ENCODE assay signal across 8 cellular contexts in genomic region chr11:65611028-65611757, GRCh38. TPM values are rescaled to one million over a fixed set of nuclear protein-coding genes. Genes with fewer than 3 reads are reported as not detected.
A peak's percentile ranks its signal among the peaks of the same experiment; 100 is the strongest.
DNase-seq lines count a peak whose midpoint lies in the region; ATAC-seq, FAIRE-seq and TF ChIP-seq lines count a peak whose summit lies in the region.

No MANE protein-coding gene starts in this region.

- intact Hi-C loops in Panc1 (cut with micrococcal nuclease; ENCODE audit: unreplicated experiment) (no loop called here), endothelial cell of umbilical vein (cut with micrococcal nuclease) (loop anchor here (1.0 kb wide), 2 partner anchors 11 to 39 kb away; partner anchors contain the start of gene FAM89B)

- H3K4me1 ChIP-seq in BLaER1 treated with 17β-estradiol and CSF1 and Interleukin-3, amounts not matched to agents 10 nM and 100 nM = peaks cover 38 to 63% (median 45%) of the 10 kb centered on the region in 10 experiments
- H3K4me1 ChIP-seq in Panc1 (ENCODE audit: control insufficient read depth, insufficient read depth, low read length) = peaks cover 33% of the 10 kb centered on the region
- peaks cover 57% of the 10 kb centered on the region for H3K4me1 ChIP-seq in endothelial cell of umbilical vein (ENCODE audit: control insufficient read depth, extremely low read depth, insufficient read depth, low read length)

- H3K27ac Mint-ChIP-seq in nephron progenitor cell = no peak overlapping the region

- peaks cover 39 to 67% (median 59%) of the 10 kb centered on the region in 11 experiments for H3K36me3 ChIP-seq in BLaER1 treated with 17β-estradiol and CSF1 and Interleukin-3, amounts not matched to agents 10 nM and 100 nM
- peaks cover 4% of the 10 kb centered on the region; the same call in 1 of the 2 replicates for H3K36me3 ChIP-seq in Panc1 (ENCODE audit: control insufficient read depth, insufficient read depth, low read length)
- H3K36me3 ChIP-seq in endothelial cell of umbilical vein (ENCODE audit: control insufficient read depth in 2 of 2, extremely low read depth in 1 of 2, insufficient read depth in 2 of 2, low read length in 2 of 2) = peaks cover 4 to 25% of the 10 kb centered on the region in 2 experiments

- TF ChIP-seq CTCF in Panc1 (IDR thresholded peaks at IDR 0.05) (no peak), endothelial cell of umbilical vein (IDR thresholded peaks at IDR 0.05; ENCODE audit: extremely low read depth in 1 of 2, insufficient read depth in 1 of 2, low read depth in 1 of 2, low read length in 2 of 2) (no peak), nephron progenitor cell (IDR thresholded peaks at IDR 0.05) (no peak)

- H3K4me3 Mint-ChIP-seq in nephron progenitor cell = peak overlapping the region; percentile 32

- H2AFZ ChIP-seq in endothelial cell of umbilical vein (ENCODE audit: low read depth, low read length) = no peak overlapping the region

- peak overlapping the region; percentile 63 to 93 (median 88) for H3K27ac ChIP-seq in BLaER1 treated with 17β-estradiol and CSF1 and Interleukin-3, amounts not matched to agents 10 nM and 100 nM
- H3K27ac ChIP-seq in Panc1 (ENCODE audit: low read length) (peak overlapping the region; percentile 92; the same call in 1 of the 2 replicates), endothelial cell of umbilical vein (ENCODE audit: insufficient read depth, low read depth, low read length) (peak overlapping the region; percentile 85)

- in situ Hi-C loops in Panc1 (cut with HindIII; ENCODE audit: low pct_unique_long_range_greater_than_20kb, low sequenced_read_pairs) = no loop called here

- H3K4me3 ChIP-seq in BLaER1 treated with 17β-estradiol and CSF1 and Interleukin-3, amounts not matched to agents 10 nM and 100 nM = peak overlapping the region; percentile 81 to 98 (median 95)
- H3K4me3 ChIP-seq in Panc1 (ENCODE audit: low read depth in 2 of 2, low read length in 2 of 2) = peak overlapping the region; percentile 60 to 95
- peak overlapping the region; percentile 44 to 81 (median 81) for H3K4me3 ChIP-seq in endothelial cell of umbilical vein (replicated peaks in 1 of 3; ENCODE audit: insufficient read depth in 1 of 3, low read depth in 1 of 3, low read length in 3 of 3)

- H3K27me3 Mint-ChIP-seq in nephron progenitor cell (ENCODE audit: low read depth, poor library complexity) = peaks cover 9% of the 10 kb centered on the region

- CTCF ChIA-PET in Panc1 (lab: Charles Lee) = interaction anchor here (0.6 kb wide), 1 partner anchor 1226 kb away, joined by 3 read pairs; no protein-coding TSS in a partner anchor
- CTCF ChIA-PET in endothelial cell of umbilical vein (lab: Charles Lee) = interaction anchor here (0.7 to 6.2 kb wide), 5 partner anchors 8 to 70 kb away, joined by 3 to 54 read pairs (median 5); partner anchors contain the start of gene KCNK7

- dilution Hi-C loops in endothelial cell of umbilical vein (cut with MboI; ENCODE audit: extremely low pct_ligation_motif_present, low sequenced_read_pairs) = no loop called here

- no peak for TF ChIP-seq POLR2A in endothelial cell of umbilical vein (IDR thresholded peaks at IDR 0.05; ENCODE audit: low read depth, low read length)

- peaks cover 64% of the 10 kb centered on the region for H3K79me2 ChIP-seq in endothelial cell of umbilical vein (ENCODE audit: control insufficient read depth, insufficient read depth, low read length)

- no peaks in the 10 kb centered on the region for H3K9me3 Mint-ChIP-seq in nephron progenitor cell

- H3K4me1 Mint-ChIP-seq in nephron progenitor cell = peaks cover 50% of the 10 kb centered on the region

- no peaks in the 10 kb centered on the region for H3K27me3 ChIP-seq in BLaER1 treated with 17β-estradiol and CSF1 and Interleukin-3, amounts not matched to agents 10 nM and 100 nM
- H3K27me3 ChIP-seq in Panc1 (ENCODE audit: control insufficient read depth, insufficient read depth, low read length) (no peaks in the 10 kb centered on the region), endothelial cell of umbilical vein (ENCODE audit: control insufficient read depth in 2 of 2, insufficient read depth in 2 of 2, low read length in 2 of 2) (no peaks in the 10 kb centered on the region)

- peaks cover 54 to 80% (median 75%) of the 10 kb centered on the region in 11 experiments for H4K20me1 ChIP-seq in BLaER1 treated with 17β-estradiol and CSF1 and Interleukin-3, amounts not matched to agents 10 nM and 100 nM
- H4K20me1 ChIP-seq in endothelial cell of umbilical vein (replicated peaks; ENCODE audit: control insufficient read depth, extremely low read depth, insufficient read depth, low read length) = no peaks in the 10 kb centered on the region

- ATAC-seq in Panc1 = no peak
- no peak for ATAC-seq in left lobe of liver

- H3K9me1 ChIP-seq in endothelial cell of umbilical vein (replicated peaks; ENCODE audit: control insufficient read depth, extremely low read depth, insufficient read depth, low read length) = no peaks in the 10 kb centered on the region

- FAIRE-seq in endothelial cell of umbilical vein (lab: Jason Lieb, UNC) = peak; percentile 99

- H3K9me3 ChIP-seq in BLaER1 treated with 17β-estradiol and CSF1 and Interleukin-3, amounts not matched to agents 10 nM and 100 nM (replicated peaks in 1 of 11) = no peaks in the 10 kb centered on the region
- H3K9me3 ChIP-seq in Panc1 (ENCODE audit: control insufficient read depth, insufficient read depth, low read depth, low read length) (no peaks in the 10 kb centered on the region), endothelial cell of umbilical vein (replicated peaks; ENCODE audit: control insufficient read depth, insufficient read depth, low read length) (no peaks in the 10 kb centered on the region)

- H3K9ac ChIP-seq in BLaER1 treated with 17β-estradiol and CSF1 and Interleukin-3, amounts not matched to agents 10 nM and 100 nM = peak overlapping the region; percentile 89 to 95 (median 92)
- H3K9ac ChIP-seq in endothelial cell of umbilical vein (replicated peaks; ENCODE audit: extremely low read depth, insufficient read depth, low read length) = peak overlapping the region; percentile 69

- BruUV-seq in Panc1 (replicated peaks; lab: Mats Ljungman, UMichigan) (no TSS peak), endothelial cell of umbilical vein (replicated peaks; lab: Mats Ljungman, UMichigan) (no TSS peak)

- peaks cover 30% of the 10 kb centered on the region for H3K36me3 Mint-ChIP-seq in nephron progenitor cell (ENCODE audit: low read depth)

- peak overlapping the region; percentile 97 to 100 (median 100) for H3K4me2 ChIP-seq in BLaER1 treated with 17β-estradiol and CSF1 and Interleukin-3, amounts not matched to agents 10 nM and 100 nM
- peak overlapping the region; percentile 88 for H3K4me2 ChIP-seq in endothelial cell of umbilical vein (ENCODE audit: insufficient read depth, low read length)

- POLR2A ChIA-PET in Panc1 (lab: Charles Lee) (interaction anchor here (0.6 kb wide), 2 partner anchors 18 to 106 kb away, joined by 5 read pairs; no protein-coding TSS in a partner anchor), endothelial cell of umbilical vein (lab: Charles Lee) (no interaction called here)

- DNase-seq in Panc1 (ENCODE audit: low read depth, low spot score) (no peak), endothelial cell of umbilical vein (ENCODE audit: low read depth, low spot score) (peak; percentile 90), nephron progenitor cell (no peak), left lobe of liver (ENCODE audit: low spot score) (no peak), NCI-H345 treated with DMSO at 0.1 percent for 48 hours (lab: John Stamatoyannopoulos, UW; ENCODE audit: unreplicated experiment) (no peak), cerebellum (ENCODE audit: low spot score) (no peak)
- DNase-seq in activated CD4-positive, alpha-beta T cell treated with anti-CD3 and anti-CD28 coated beads, Interleukin-2, amount 50 U/mL, for 4 hours = no peak

RNA-seq across cellular contexts. Expression of gene MAP3K11, which starts 2.8 kb away (rescaled TPM):
- 124 TPM for total RNA-seq in Panc1 (2021; ENCODE audit: unreplicated experiment)
- 138 TPM for polyA plus RNA-seq in Panc1 (2012; ENCODE audit: insufficient read length)
- 160 and 182 TPM in 2 replicates for total RNA-seq in endothelial cell of umbilical vein
- 131 and 148 TPM in 2 replicates for polyA plus RNA-seq in endothelial cell of umbilical vein
- polyA plus RNA-seq in endothelial cell of umbilical vein (2011; cell fraction: cytosol; rRNA removed) = 74.8 and 100 TPM in 2 replicates
- 107 and 124 TPM in 2 replicates for polyA plus RNA-seq in endothelial cell of umbilical vein (2011; cell fraction: nucleus; rRNA removed)
- 98.7 and 129 TPM in 2 replicates for polyA plus RNA-seq in endothelial cell of umbilical vein (2012)
- 74.5 and 110 TPM in 2 replicates for polyA minus RNA-seq in endothelial cell of umbilical vein
- polyA minus RNA-seq in endothelial cell of umbilical vein (2011; cell fraction: cytosol; rRNA and poly(A)+ RNA removed) = 32.2 TPM
- 44.6 and 76.6 TPM in 2 replicates for polyA minus RNA-seq in endothelial cell of umbilical vein (2011; cell fraction: nucleus; rRNA and poly(A)+ RNA removed)
- total RNA-seq in left lobe of liver = 85.4 TPM
- total RNA-seq in cerebellum = 15.2 TPM

RNA-seq across cellular contexts. Expression of gene PCNX3, which starts 4.4 kb away (rescaled TPM):
- total RNA-seq in Panc1 (2021; ENCODE audit: unreplicated experiment) (74.5 TPM), endothelial cell of umbilical vein (53.8 and 53.9 TPM in 2 replicates), left lobe of liver (16.8 TPM), cerebellum (13.8 TPM)
- 82.2 TPM for polyA plus RNA-seq in Panc1 (2012; ENCODE audit: insufficient read length)
- 42.6 and 53.5 TPM in 2 replicates for polyA plus RNA-seq in endothelial cell of umbilical vein
- 23.3 and 28.8 TPM in 2 replicates for polyA plus RNA-seq in endothelial cell of umbilical vein (2011; cell fraction: cytosol; rRNA removed)
- polyA plus RNA-seq in endothelial cell of umbilical vein (2011; cell fraction: nucleus; rRNA removed) = 76.1 and 90.5 TPM in 2 replicates
- 28.4 and 32.6 TPM in 2 replicates for polyA plus RNA-seq in endothelial cell of umbilical vein (2012)
- polyA minus RNA-seq in endothelial cell of umbilical vein = 45.5 and 63.5 TPM in 2 replicates
- 34.9 TPM for polyA minus RNA-seq in endothelial cell of umbilical vein (2011; cell fraction: cytosol; rRNA and poly(A)+ RNA removed)
- polyA minus RNA-seq in endothelial cell of umbilical vein (2011; cell fraction: nucleus; rRNA and poly(A)+ RNA removed) = 43.2 and 59.8 TPM in 2 replicates

RNA-seq across cellular contexts. Expression of gene KCNK7, which starts 15.6 kb away (rescaled TPM):
- 0.69 TPM for total RNA-seq in Panc1 (2021; ENCODE audit: unreplicated experiment)
- 0.63 TPM for polyA plus RNA-seq in Panc1 (2012; ENCODE audit: insufficient read length)
- total RNA-seq in endothelial cell of umbilical vein = 0.60 and 1.3 TPM in 2 replicates
- polyA plus RNA-seq in endothelial cell of umbilical vein = 0.17 and 0.19 TPM in 2 replicates
- polyA plus RNA-seq in endothelial cell of umbilical vein (2011; cell fraction: cytosol; rRNA removed) = 0.13 and 0.21 TPM in 2 replicates
- polyA plus RNA-seq in endothelial cell of umbilical vein (2011; cell fraction: nucleus; rRNA removed) = 0.66 and 0.87 TPM in 2 replicates
- 0.70 TPM in 1 of 2 replicates, not detected in the other for polyA plus RNA-seq in endothelial cell of umbilical vein (2012)
- polyA minus RNA-seq in endothelial cell of umbilical vein = 0.51 TPM in 1 of 2 replicates, not detected in the other
- not detected for polyA minus RNA-seq in endothelial cell of umbilical vein (2011; cell fraction: cytosol; rRNA and poly(A)+ RNA removed)
- 0.34 TPM in 1 of 2 replicates, not detected in the other for polyA minus RNA-seq in endothelial cell of umbilical vein (2011; cell fraction: nucleus; rRNA and poly(A)+ RNA removed)
- total RNA-seq in left lobe of liver = not detected
- 0.27 TPM for total RNA-seq in cerebellum

RNA-seq across cellular contexts. Expression of gene SIPA1, which starts 26.7 kb away (rescaled TPM):
- total RNA-seq in Panc1 (2021; ENCODE audit: unreplicated experiment) (86.9 TPM), endothelial cell of umbilical vein (119 and 128 TPM in 2 replicates), left lobe of liver (29.5 TPM), cerebellum (10.2 TPM)
- 107 TPM for polyA plus RNA-seq in Panc1 (2012; ENCODE audit: insufficient read length)
- 67.5 and 96.5 TPM in 2 replicates for polyA plus RNA-seq in endothelial cell of umbilical vein
- polyA plus RNA-seq in endothelial cell of umbilical vein (2011; cell fraction: cytosol; rRNA removed) = 43.7 and 54.8 TPM in 2 replicates
- 78.0 and 81.6 TPM in 2 replicates for polyA plus RNA-seq in endothelial cell of umbilical vein (2011; cell fraction: nucleus; rRNA removed)
- polyA plus RNA-seq in endothelial cell of umbilical vein (2012) = 53.4 and 66.6 TPM in 2 replicates
- polyA minus RNA-seq in endothelial cell of umbilical vein = 61.4 and 99.1 TPM in 2 replicates
- polyA minus RNA-seq in endothelial cell of umbilical vein (2011; cell fraction: cytosol; rRNA and poly(A)+ RNA removed) = 16.3 TPM
- polyA minus RNA-seq in endothelial cell of umbilical vein (2011; cell fraction: nucleus; rRNA and poly(A)+ RNA removed) = 33.2 and 56.9 TPM in 2 replicates

RNA-seq across cellular contexts. Expression of gene EHBP1L1, which starts 35.3 kb away (rescaled TPM):
- total RNA-seq in Panc1 (2021; ENCODE audit: unreplicated experiment) (108 TPM), endothelial cell of umbilical vein (18.8 and 19.7 TPM in 2 replicates), left lobe of liver (13.5 TPM), cerebellum (11.4 TPM)
- polyA plus RNA-seq in Panc1 (2012; ENCODE audit: insufficient read length) = 109 TPM
- polyA plus RNA-seq in endothelial cell of umbilical vein = 12.7 and 18.5 TPM in 2 replicates
- polyA plus RNA-seq in endothelial cell of umbilical vein (2011; cell fraction: cytosol; rRNA removed) = 7.1 and 11.1 TPM in 2 replicates
- 29.6 and 32.5 TPM in 2 replicates for polyA plus RNA-seq in endothelial cell of umbilical vein (2011; cell fraction: nucleus; rRNA removed)
- 14.2 and 20.1 TPM in 2 replicates for polyA plus RNA-seq in endothelial cell of umbilical vein (2012)
- polyA minus RNA-seq in endothelial cell of umbilical vein = 8.6 and 12.0 TPM in 2 replicates
- 64.3 TPM for polyA minus RNA-seq in endothelial cell of umbilical vein (2011; cell fraction: cytosol; rRNA and poly(A)+ RNA removed)
- polyA minus RNA-seq in endothelial cell of umbilical vein (2011; cell fraction: nucleus; rRNA and poly(A)+ RNA removed) = 7.8 and 11.2 TPM in 2 replicates
